13 cellular contexts compared by ENCODE assay signal in genomic region chr10:77478248-77478963, GRCh38.
A peak's percentile ranks its signal among the peaks of the same experiment; 100 is the strongest.
DNase-seq lines count a peak whose midpoint lies in the region; ATAC-seq and TF ChIP-seq lines count a peak whose summit lies in the region.
"Had no signal": no experiment of that assay in that cellular context is flagged by ENCODE, and none has a peak within 500 bp of the region (broad histone marks: within the 10 kb centered on the region; RNA-seq: fewer than 3 reads in every experiment).

No MANE protein-coding gene starts in this region.

- no peaks in the 10 kb centered on the region for H3K36me3 Mint-ChIP-seq in natural killer cell

- TF ChIP-seq POLR2A in suprapubic skin (IDR thresholded peaks at IDR 0.05): no peak
- no peak for TF ChIP-seq POLR2A in esophagus squamous epithelium (IDR thresholded peaks at IDR 0.05)

- H3K27me3 ChIP-seq in suprapubic skin: peaks cover 8% of the 10 kb centered on the region
- peaks cover 0 to 6% (median 0%) of the 10 kb centered on the region in 4 donors for H3K27me3 ChIP-seq in esophagus squamous epithelium

- DNase-seq in DMS 273 (lab: John Stamatoyannopoulos, UW; ENCODE audit: unreplicated experiment): peak; percentile 49
- DNase-seq in NCI-H345 treated with DMSO at 0.1 percent for 48 hours (lab: John Stamatoyannopoulos, UW; ENCODE audit: unreplicated experiment): peak; percentile 24
- peak; percentile 50 for DNase-seq in epithelial cell of prostate (ENCODE audit: low read depth, low spot score)
- peak; percentile 69 for DNase-seq in non-pigmented ciliary epithelial cell (ENCODE audit: low read depth)
- no peak for DNase-seq in natural killer cell
- DNase-seq in suprapubic skin (ENCODE audit: low spot score in 2 of 2): no peak
- DNase-seq in esophagus squamous epithelium (lab: John Stamatoyannopoulos, UW): no peak
- no peak for DNase-seq in COLO668 (lab: John Stamatoyannopoulos, UW; ENCODE audit: unreplicated experiment)
- DNase-seq: activated T-cell treated with anti-CD3 and anti-CD28 coated beads, Interleukin-2, amount 50 U/mL, for 1 hour; cerebellar nuclear complex; GOT3; NCI-H1105 treated with DMSO at 0.1 percent for 48 hours; nephron progenitor cell had no signal

- ATAC-seq in natural killer cell: no peak

- no peak for TF ChIP-seq CTCF in natural killer cell (IDR thresholded peaks at IDR 0.05)
- TF ChIP-seq CTCF in suprapubic skin (IDR thresholded peaks at IDR 0.05): no peak
- TF ChIP-seq CTCF in esophagus squamous epithelium (IDR thresholded peaks at IDR 0.05): no peak

- intact Hi-C loops in natural killer cell (cut with micrococcal nuclease): no loop called here
- intact Hi-C loops in esophagus squamous epithelium (cut with DNase I): no loop called here

- peaks cover 4 to 33% of the 10 kb centered on the region in 2 donors for H3K27me3 Mint-ChIP-seq in natural killer cell (ENCODE audit: low read depth in 2 of 2)

- no peak overlapping the region for H3K27ac Mint-ChIP-seq in natural killer cell
- H3K27ac Mint-ChIP-seq: nephron progenitor cell had no signal

- H3K4me3 Mint-ChIP-seq in natural killer cell: no peak overlapping the region
- H3K4me3 Mint-ChIP-seq: nephron progenitor cell had no signal

- H3K4me1 ChIP-seq in suprapubic skin (no peaks in the 10 kb centered on the region), esophagus squamous epithelium (peaks cover 0 to 6% (median 0%) of the 10 kb centered on the region in 3 donors)

- H3K36me3 ChIP-seq in suprapubic skin (no peaks in the 10 kb centered on the region), esophagus squamous epithelium (no peaks in the 10 kb centered on the region)

- no peaks in the 10 kb centered on the region for H3K9me3 Mint-ChIP-seq in natural killer cell
- H3K9me3 Mint-ChIP-seq: nephron progenitor cell had no signal

- 82% methylated on average over 5 of the region's 5 CpGs for WGBS in suprapubic skin
- WGBS in esophagus squamous epithelium, 2 donors: 76 to 84% methylated on average over 4 of the region's 5 CpGs

- H3K9me3 ChIP-seq in suprapubic skin: no peaks in the 10 kb centered on the region
- no peaks in the 10 kb centered on the region for H3K9me3 ChIP-seq in esophagus squamous epithelium

- no peak for TF ChIP-seq EP300 in suprapubic skin (IDR thresholded peaks at IDR 0.05)

- no peaks in the 10 kb centered on the region for H3K4me1 Mint-ChIP-seq in natural killer cell

- H3K4me3 ChIP-seq in suprapubic skin (no peak overlapping the region), esophagus squamous epithelium (no peak overlapping the region)

- no peak overlapping the region for H3K27ac ChIP-seq in epithelial cell of prostate
- no peak overlapping the region for H3K27ac ChIP-seq in suprapubic skin
- peak overlapping the region in 2 of 4 donors; percentile 43 to 49 for H3K27ac ChIP-seq in esophagus squamous epithelium

Comparison
In these comparisons a context has a peak if more than half of its experiments do, and no peak if none do; other contexts are left out.
1. DNase-seq: peak in DMS 273 (single experiment), NCI-H345 treated with DMSO at 0.1 percent for 48 hours (single experiment), epithelial cell of prostate (single experiment) and non-pigmented ciliary epithelial cell (single experiment); none in natural killer cell (single experiment), suprapubic skin (0 of 2), esophagus squamous epithelium (single experiment) and COLO668 (single experiment).